14 cellular contexts compared by ENCODE assay signal in genomic region chr1:25361901-25362300, GRCh38. TPM values are rescaled to one million over a fixed set of nuclear protein-coding genes. Genes with fewer than 3 reads are reported as not detected.
DNase-seq lines count a peak whose midpoint lies in the region; ATAC-seq and TF ChIP-seq lines count a peak whose summit lies in the region.
"Had no signal": no experiment of that assay in that cellular context is flagged by ENCODE, and none has a peak within 500 bp of the region (broad histone marks: within the 10 kb centered on the region; RNA-seq: fewer than 3 reads in every experiment).

No MANE protein-coding gene starts in this region.

- no peaks in the 10 kb centered on the region for H3K9me3 Mint-ChIP-seq in CD8-positive, alpha-beta T cell
- no peaks in the 10 kb centered on the region for H3K9me3 Mint-ChIP-seq in activated naive CD8-positive, alpha-beta T cell treated with anti-CD3 and anti-CD28 coated beads for 36 hours
- no peaks in the 10 kb centered on the region for H3K9me3 Mint-ChIP-seq in naive thymus-derived CD8-positive, alpha-beta T cell
- H3K9me3 Mint-ChIP-seq: CD14-positive monocyte had no signal

- H3K27me3 ChIP-seq in ACC112 (ENCODE audit: insufficient read depth, low read length), result no peaks in the 10 kb centered on the region
- no peaks in the 10 kb centered on the region for H3K27me3 ChIP-seq in CD8-positive, alpha-beta T cell (ENCODE audit: insufficient read depth, low read length)
- H3K27me3 ChIP-seq: suprapubic skin had no signal

- no peak for ATAC-seq in CD8-positive, alpha-beta T cell
- no peak for ATAC-seq in naive thymus-derived CD8-positive, alpha-beta T cell
- no peak for ATAC-seq in HG03045 (IDR thresholded peaks at IDR 0.05; ENCODE audit: unreplicated experiment)

- no peak for TF ChIP-seq CTCF in CD8-positive, alpha-beta T cell (IDR thresholded peaks at IDR 0.05)

- peak overlapping the region; percentile 76 for H3K27ac Mint-ChIP-seq in CD8-positive, alpha-beta T cell
- H3K27ac Mint-ChIP-seq in activated naive CD8-positive, alpha-beta T cell treated with anti-CD3 and anti-CD28 coated beads for 36 hours, result peak overlapping the region; percentile 75
- peak overlapping the region in 7 of 10 donors; percentile 1 to 83 (median 60) for H3K27ac Mint-ChIP-seq in naive thymus-derived CD8-positive, alpha-beta T cell

- H3K36me3 ChIP-seq in ACC112 (ENCODE audit: insufficient read depth, low read length), result peaks cover 18% of the 10 kb centered on the region; the same call in 1 of the 2 replicates
- H3K36me3 ChIP-seq in CD8-positive, alpha-beta T cell (ENCODE audit: insufficient read depth, low read length), result peaks cover 26% of the 10 kb centered on the region

- CTCF ChIA-PET in CD8-positive, alpha-beta T cell (lab: Charles Lee), result no interaction called here

- no peaks in the 10 kb centered on the region for H3K27me3 Mint-ChIP-seq in CD8-positive, alpha-beta T cell (ENCODE audit: low read depth)
- no peaks in the 10 kb centered on the region for H3K27me3 Mint-ChIP-seq in activated naive CD8-positive, alpha-beta T cell treated with anti-CD3 and anti-CD28 coated beads for 36 hours
- no peaks in the 10 kb centered on the region for H3K27me3 Mint-ChIP-seq in naive thymus-derived CD8-positive, alpha-beta T cell

- peaks cover 6% of the 10 kb centered on the region for H3K79me2 ChIP-seq in ACC112 (ENCODE audit: control insufficient read depth, insufficient read depth, low read length, unreplicated experiment)

- H3K4me1 ChIP-seq in ACC112 (ENCODE audit: control insufficient read depth, insufficient read depth, low read length, unreplicated experiment), result peaks cover 24% of the 10 kb centered on the region
- H3K4me1 ChIP-seq in CD8-positive, alpha-beta T cell (ENCODE audit: insufficient read depth, low read length), result peaks cover 4% of the 10 kb centered on the region

- H3K4me1 Mint-ChIP-seq in CD8-positive, alpha-beta T cell (ENCODE audit: low read depth), result peaks cover 9% of the 10 kb centered on the region
- peaks cover 22% of the 10 kb centered on the region for H3K4me1 Mint-ChIP-seq in activated naive CD8-positive, alpha-beta T cell treated with anti-CD3 and anti-CD28 coated beads for 36 hours
- peaks cover 4 to 12% (median 6%) of the 10 kb centered on the region in 4 donors for H3K4me1 Mint-ChIP-seq in naive thymus-derived CD8-positive, alpha-beta T cell

- no peak overlapping the region for H3K4me3 Mint-ChIP-seq in CD8-positive, alpha-beta T cell
- no peak overlapping the region for H3K4me3 Mint-ChIP-seq in activated naive CD8-positive, alpha-beta T cell treated with anti-CD3 and anti-CD28 coated beads for 36 hours
- no peak overlapping the region for H3K4me3 Mint-ChIP-seq in naive thymus-derived CD8-positive, alpha-beta T cell
- H3K4me3 Mint-ChIP-seq: CD14-positive monocyte had no signal

- POLR2A ChIA-PET in CD8-positive, alpha-beta T cell (lab: Charles Lee), result no interaction called here
- POLR2A ChIA-PET in naive thymus-derived CD8-positive, alpha-beta T cell (lab: Charles Lee), result no interaction called here

- intact Hi-C loops in CD8-positive, alpha-beta T cell (cut with DNase I, micrococcal nuclease), result no loop called here

- H3K36me3 Mint-ChIP-seq in CD8-positive, alpha-beta T cell, result peaks cover 49% of the 10 kb centered on the region
- peaks cover 18% of the 10 kb centered on the region for H3K36me3 Mint-ChIP-seq in activated naive CD8-positive, alpha-beta T cell treated with anti-CD3 and anti-CD28 coated beads for 36 hours
- H3K36me3 Mint-ChIP-seq in naive thymus-derived CD8-positive, alpha-beta T cell, result peaks cover 4 to 51% (median 12%) of the 10 kb centered on the region in 3 donors

- H3K27ac ChIP-seq in ACC112 (ENCODE audit: low read depth, low read length), result peak overlapping the region; percentile 82
- H3K27ac ChIP-seq in CD8-positive, alpha-beta T cell (ENCODE audit: low read depth, low read length), result no peak overlapping the region
- H3K27ac ChIP-seq: suprapubic skin had no signal

- no peaks in the 10 kb centered on the region for H3K9me3 ChIP-seq in CD8-positive, alpha-beta T cell (ENCODE audit: low read length)
- H3K9me3 ChIP-seq: suprapubic skin had no signal

- H3K4me3 ChIP-seq in ACC112 (ENCODE audit: low read depth, low read length), result no peak overlapping the region
- H3K4me3 ChIP-seq in CD8-positive, alpha-beta T cell (ENCODE audit: low read depth, low read length), result no peak overlapping the region
- H3K4me3 ChIP-seq: lung, suprapubic skin had no signal

- H2AFZ ChIP-seq in ACC112 (ENCODE audit: low read length, unreplicated experiment), result no peak overlapping the region

- DNase-seq in CD8-positive, alpha-beta T cell, result no peak
- no peak for DNase-seq in activated naive CD8-positive, alpha-beta T cell treated with anti-CD3 and anti-CD28 coated beads for 36 hours
- no peak for DNase-seq in naive thymus-derived CD8-positive, alpha-beta T cell
- no peak for DNase-seq in hypothalamus (lab: John Stamatoyannopoulos, UW)
- DNase-seq in HT-29 (ENCODE audit: low spot score), result no peak
- DNase-seq: activated CD4-positive, CD25-positive, alpha-beta regulatory T cell; aorta; MM.1S; NCI-H2081 treated with DMSO at 0.1 percent for 48 hours had no signal

RNA-seq across cellular contexts. Expression of gene TMEM50A, which starts 23.8 kb away (rescaled TPM):
- 100 to 1,000 TPM; 103 to 118 TPM for total RNA-seq in CD8-positive, alpha-beta T cell
- 100 to 1,000 TPM in 1 of 2 experiments, 10 to 100 TPM in 1; 89.9 to 101 TPM for total RNA-seq in activated naive CD8-positive, alpha-beta T cell treated with anti-CD3 and anti-CD28 coated beads for 36 hours
- total RNA-seq in naive thymus-derived CD8-positive, alpha-beta T cell, result 100 to 1,000 TPM in 1 of 2 experiments, 10 to 100 TPM in 1; 89.0 to 101 TPM
- 100 to 1,000 TPM; 130 to 201 (median 146) TPM for polyA plus RNA-seq in naive thymus-derived CD8-positive, alpha-beta T cell
- 58.2 and 75.3 TPM in 2 replicates for total RNA-seq in HT-29 (2014; rRNA removed; shearing (Covaris generic))

RNA-seq across cellular contexts. Expression of gene RHCE, which starts 58.7 kb away (rescaled TPM):
- total RNA-seq in CD8-positive, alpha-beta T cell, result under 1 TPM; 0.42 to 0.43 TPM
- total RNA-seq in activated naive CD8-positive, alpha-beta T cell treated with anti-CD3 and anti-CD28 coated beads for 36 hours, result under 1 TPM; 0.29 to 0.32 TPM
- total RNA-seq in naive thymus-derived CD8-positive, alpha-beta T cell, result under 1 TPM; 0.44 to 0.60 TPM
- 1 to 10 TPM in 1 of 3 donors, under 1 TPM in 2; 0.30 to 1.1 (median 0.81) TPM for polyA plus RNA-seq in naive thymus-derived CD8-positive, alpha-beta T cell
- total RNA-seq in HT-29 (2014; rRNA removed; shearing (Covaris generic)), result not detected in 2 replicates
- polyA plus RNA-seq: aorta had no signal
